ENCODE assay signal across 8 cellular contexts in genomic region chr11:96342131-96342970, GRCh38. TPM values are rescaled to one million over a fixed set of nuclear protein-coding genes. Genes with fewer than 3 reads are reported as not detected.
DNase-seq lines count a peak whose midpoint lies in the region; ATAC-seq and TF ChIP-seq lines count a peak whose summit lies in the region.

No MANE protein-coding gene starts in this region.

- H3K27me3 Mint-ChIP-seq in activated CD4-positive, alpha-beta T cell treated with anti-CD3 and anti-CD28 coated beads for 36 hours: no peaks in the 10 kb centered on the region
- H3K27me3 Mint-ChIP-seq in activated T-helper 1 cell treated with anti-CD3 and anti-CD28 coated beads, Interleukin-12 subunit alpha, Interleukin-12 subunit beta, Interleukin-2, Interleukin-4 antibody, amounts not matched to agents 30 ng/mL and 10 ng/mL and 1 ng/mL, durations not matched to agents 14 hours and 24 hours and 36 hours (ENCODE audit: insufficient read depth): no peaks in the 10 kb centered on the region

- no peaks in the 10 kb centered on the region for H3K9me3 Mint-ChIP-seq in activated CD4-positive, alpha-beta T cell treated with anti-CD3 and anti-CD28 coated beads for 36 hours (ENCODE audit: low read depth)
- no peaks in the 10 kb centered on the region for H3K9me3 Mint-ChIP-seq in activated T-helper 1 cell treated with anti-CD3 and anti-CD28 coated beads, Interleukin-12 subunit alpha, Interleukin-12 subunit beta, Interleukin-2, Interleukin-4 antibody, amounts not matched to agents 30 ng/mL and 10 ng/mL and 1 ng/mL, durations not matched to agents 14 hours and 24 hours and 36 hours

- intact Hi-C loops in activated CD4-positive, alpha-beta T cell treated with anti-CD3 and anti-CD28 coated beads for 36 hours (cut with DNase I, micrococcal nuclease): loop anchor here (1.0 to 5.0 kb wide), 10 partner anchors 54 to 553 kb away; partner anchors contain the start of genes FAM76B (in 1 of the 2) and MTMR2 (in 1 of the 2)
- intact Hi-C loops in activated T-helper 1 cell treated with anti-CD3 and anti-CD28 coated beads, Interleukin-12 subunit alpha, Interleukin-12 subunit beta, Interleukin-2, Interleukin-4 antibody, amounts not matched to agents 30 ng/mL and 10 ng/mL and 1 ng/mL, durations not matched to agents 14 hours and 24 hours and 36 hours (cut with micrococcal nuclease): loop anchor here (1.0 to 5.0 kb wide), 3 partner anchors 137 to 1245 kb away; partner anchors contain the start of gene MTMR2
- intact Hi-C loops in sigmoid colon (cut with DNase I): loop anchor here (2.0 to 10.0 kb wide), 3 partner anchors 100 to 508 kb away; partner anchors contain the start of gene MTMR2

- H3K27ac ChIP-seq in right atrium auricular region (peak overlapping the region; percentile 83 to 91), sigmoid colon (peak overlapping the region; percentile 80 to 90 (median 82))

- 1% methylated on average over 12 of the region's 12 CpGs for WGBS in sigmoid colon, 2 donors

- no peak for ATAC-seq in activated CD4-positive, alpha-beta T cell treated with anti-CD3 and anti-CD28 coated beads for 36 hours
- ATAC-seq in HG02588 (IDR thresholded peaks at IDR 0.05; ENCODE audit: unreplicated experiment) (no peak), GM21737 (IDR thresholded peaks at IDR 0.05; ENCODE audit: unreplicated experiment) (no peak)

- H3K4me3 ChIP-seq in right atrium auricular region (peak overlapping the region; percentile 69 to 71), sigmoid colon (peak overlapping the region; percentile 52 to 68 (median 62))

- H3K4me1 Mint-ChIP-seq in activated CD4-positive, alpha-beta T cell treated with anti-CD3 and anti-CD28 coated beads for 36 hours: peaks cover 34% of the 10 kb centered on the region
- H3K4me1 Mint-ChIP-seq in activated T-helper 1 cell treated with anti-CD3 and anti-CD28 coated beads, Interleukin-12 subunit alpha, Interleukin-12 subunit beta, Interleukin-2, Interleukin-4 antibody, amounts not matched to agents 30 ng/mL and 10 ng/mL and 1 ng/mL, durations not matched to agents 14 hours and 24 hours and 36 hours (ENCODE audit: low read depth): peaks cover 57% of the 10 kb centered on the region

- H3K4me1 ChIP-seq in right atrium auricular region: peaks cover 0 to 48% of the 10 kb centered on the region in 2 donors
- peaks cover 0 to 54% (median 47%) of the 10 kb centered on the region in 4 donors for H3K4me1 ChIP-seq in sigmoid colon

- CTCF ChIA-PET in activated CD4-positive, alpha-beta T cell treated with anti-CD3 and anti-CD28 coated beads for 36 hours (lab: Charles Lee): interaction anchor here (0.6 to 7.2 kb wide), 79 partner anchors 8 to 1190 kb away, joined by 3 to 69 read pairs (median 5); partner anchors contain the start of genes CCDC82, CEP57 and JRKL

- H3K27me3 ChIP-seq in right atrium auricular region (no peaks in the 10 kb centered on the region), sigmoid colon (no peaks in the 10 kb centered on the region)

- DNase-seq in activated CD4-positive, alpha-beta T cell treated with anti-CD3 and anti-CD28 coated beads for 36 hours: no peak
- no peak for DNase-seq in activated CD4-positive, alpha-beta T cell treated with anti-CD3 and anti-CD28 coated beads, Interleukin-2, amount 50 U/mL, for 48 hours
- DNase-seq in activated T-helper 1 cell treated with anti-CD3 and anti-CD28 coated beads, Interleukin-12 subunit alpha, Interleukin-12 subunit beta, Interleukin-2, Interleukin-4 antibody, amounts not matched to agents 30 ng/mL and 10 ng/mL and 1 ng/mL, durations not matched to agents 14 hours and 24 hours and 36 hours (ENCODE audit: low spot score): no peak
- DNase-seq in right atrium auricular region (ENCODE audit: low spot score): no peak
- no peak for DNase-seq in sigmoid colon
- DNase-seq in foreskin melanocyte: no peak

- TF ChIP-seq EP300 in sigmoid colon (IDR thresholded peaks at IDR 0.05): no peak

- H3K36me3 Mint-ChIP-seq in activated CD4-positive, alpha-beta T cell treated with anti-CD3 and anti-CD28 coated beads for 36 hours (ENCODE audit: low read depth): peaks cover 43% of the 10 kb centered on the region
- peaks cover 4% of the 10 kb centered on the region for H3K36me3 Mint-ChIP-seq in activated T-helper 1 cell treated with anti-CD3 and anti-CD28 coated beads, Interleukin-12 subunit alpha, Interleukin-12 subunit beta, Interleukin-2, Interleukin-4 antibody, amounts not matched to agents 30 ng/mL and 10 ng/mL and 1 ng/mL, durations not matched to agents 14 hours and 24 hours and 36 hours (ENCODE audit: low read depth)

- POLR2A ChIA-PET in activated CD4-positive, alpha-beta T cell treated with anti-CD3 and anti-CD28 coated beads for 36 hours (lab: Charles Lee): interaction anchor here (0.7 to 2.3 kb wide), 18 partner anchors 7 to 553 kb away, joined by 3 to 19 read pairs (median 4); partner anchors contain the start of genes CCDC82, FAM76B and JRKL

- H3K36me3 ChIP-seq in right atrium auricular region (no peaks in the 10 kb centered on the region), sigmoid colon (no peaks in the 10 kb centered on the region)

- TF ChIP-seq CTCF in right atrium auricular region (IDR thresholded peaks at IDR 0.05) (no peak), sigmoid colon (IDR thresholded peaks at IDR 0.05) (no peak)

- H3K27ac Mint-ChIP-seq in activated CD4-positive, alpha-beta T cell treated with anti-CD3 and anti-CD28 coated beads for 36 hours: peak overlapping the region; percentile 95
- H3K27ac Mint-ChIP-seq in activated T-helper 1 cell treated with anti-CD3 and anti-CD28 coated beads, Interleukin-12 subunit alpha, Interleukin-12 subunit beta, Interleukin-2, Interleukin-4 antibody, amounts not matched to agents 30 ng/mL and 10 ng/mL and 1 ng/mL, durations not matched to agents 14 hours and 24 hours and 36 hours: peak overlapping the region; percentile 89

- no peak for TF ChIP-seq POLR2A in sigmoid colon (IDR thresholded peaks at IDR 0.05)

- H3K9me3 ChIP-seq in right atrium auricular region (no peaks in the 10 kb centered on the region), sigmoid colon (no peaks in the 10 kb centered on the region)

- H3K4me3 Mint-ChIP-seq in activated CD4-positive, alpha-beta T cell treated with anti-CD3 and anti-CD28 coated beads for 36 hours: peak overlapping the region; percentile 84
- H3K4me3 Mint-ChIP-seq in activated T-helper 1 cell treated with anti-CD3 and anti-CD28 coated beads, Interleukin-12 subunit alpha, Interleukin-12 subunit beta, Interleukin-2, Interleukin-4 antibody, amounts not matched to agents 30 ng/mL and 10 ng/mL and 1 ng/mL, durations not matched to agents 14 hours and 24 hours and 36 hours: peak overlapping the region; percentile 94

RNA-seq across cellular contexts. Expression of gene MAML2, which starts 0.6 kb away (rescaled TPM):
- total RNA-seq in activated CD4-positive, alpha-beta T cell treated with anti-CD3 and anti-CD28 coated beads for 36 hours: 10 to 100 TPM; 23.9 to 37.1 TPM
- 10.0 and 10.1 TPM in 2 replicates for total RNA-seq in activated T-helper 1 cell treated with anti-CD3 and anti-CD28 coated beads, Interleukin-12 subunit alpha, Interleukin-12 subunit beta, Interleukin-2, Interleukin-4 antibody, amounts not matched to agents 30 ng/mL and 10 ng/mL and 1 ng/mL, durations not matched to agents 14 hours and 24 hours and 36 hours
- total RNA-seq in right atrium auricular region (10 to 100 TPM in 1 of 2 donors, 1 to 10 TPM in 1; 7.6 to 16.6 TPM), sigmoid colon (10 to 100 TPM; 11.8 to 20.7 (median 17.9) TPM)
- polyA plus RNA-seq in sigmoid colon: 1 to 10 TPM; 2.8 to 7.1 (median 4.2) TPM

RNA-seq across cellular contexts. Expression of gene CCDC82, which starts 47.4 kb away (rescaled TPM):
- 10 to 100 TPM; 32.1 to 38.3 TPM for total RNA-seq in activated CD4-positive, alpha-beta T cell treated with anti-CD3 and anti-CD28 coated beads for 36 hours
- total RNA-seq in activated T-helper 1 cell treated with anti-CD3 and anti-CD28 coated beads, Interleukin-12 subunit alpha, Interleukin-12 subunit beta, Interleukin-2, Interleukin-4 antibody, amounts not matched to agents 30 ng/mL and 10 ng/mL and 1 ng/mL, durations not matched to agents 14 hours and 24 hours and 36 hours: 28.5 and 29.9 TPM in 2 replicates
- total RNA-seq in right atrium auricular region (10 to 100 TPM in 1 of 2 donors, 1 to 10 TPM in 1; 9.6 to 11.9 TPM), sigmoid colon (10 to 100 TPM; 24.4 to 39.2 (median 33.8) TPM)
- polyA plus RNA-seq in sigmoid colon: 10 to 100 TPM in 1 of 3 donors, 1 to 10 TPM in 2; 9.5 to 13.3 (median 9.6) TPM

RNA-seq across cellular contexts. Expression of gene JRKL, which starts 47.5 kb away (rescaled TPM):
- 10 to 100 TPM; 12.9 to 15.7 TPM for total RNA-seq in activated CD4-positive, alpha-beta T cell treated with anti-CD3 and anti-CD28 coated beads for 36 hours
- total RNA-seq in activated T-helper 1 cell treated with anti-CD3 and anti-CD28 coated beads, Interleukin-12 subunit alpha, Interleukin-12 subunit beta, Interleukin-2, Interleukin-4 antibody, amounts not matched to agents 30 ng/mL and 10 ng/mL and 1 ng/mL, durations not matched to agents 14 hours and 24 hours and 36 hours: 9.6 and 10.2 TPM in 2 replicates
- total RNA-seq in right atrium auricular region (1 to 10 TPM; 4.2 to 4.8 TPM), sigmoid colon (1 to 10 TPM; 4.2 to 6.9 (median 6.3) TPM)
- 1 to 10 TPM; 3.6 to 6.4 (median 4.2) TPM for polyA plus RNA-seq in sigmoid colon
